In the genomic region with DNA sequence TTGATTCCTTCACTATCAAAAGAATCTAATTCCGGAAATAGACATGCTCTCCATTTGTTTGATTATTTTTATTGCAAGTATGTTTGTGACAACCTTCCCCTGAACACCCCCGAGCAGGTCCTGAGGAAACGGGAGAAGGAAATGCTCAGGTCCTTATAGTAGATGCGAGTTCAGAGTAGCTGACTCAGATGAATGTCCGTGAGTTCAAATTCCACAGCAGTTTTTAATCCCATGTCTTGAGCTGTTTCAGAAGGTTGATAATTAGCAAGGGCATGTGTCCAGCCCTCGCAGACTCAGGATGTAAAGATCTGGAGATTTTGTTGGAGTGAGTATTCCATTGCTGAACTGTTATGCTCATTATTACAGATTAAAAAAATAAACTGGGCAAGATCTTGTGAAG, we compare ENCODE assay signal across 8 cellular contexts.
DNase-seq lines count a peak whose midpoint lies in the region; ATAC-seq and TF ChIP-seq lines count a peak whose summit lies in the region.

No MANE protein-coding gene starts in this region.

- H4K20me1 ChIP-seq in SK-N-SH (ENCODE audit: insufficient read depth), result no peaks in the 10 kb centered on the region

- no peaks in the 10 kb centered on the region for H3K36me3 Mint-ChIP-seq in activated T-helper 2 cell treated with anti-CD3 and anti-CD28 coated beads, Interferon-gamma antibody, Interleukin-2, Interleukin-4, amounts not matched to agents 10 μg/mL and 5 μg/mL and 100 μg/mL, durations not matched to agents 14 hours and 24 hours and 36 hours (ENCODE audit: low read depth)

- H3K4me3 Mint-ChIP-seq in activated T-helper 2 cell treated with anti-CD3 and anti-CD28 coated beads, Interferon-gamma antibody, Interleukin-2, Interleukin-4, amounts not matched to agents 10 μg/mL and 5 μg/mL and 100 μg/mL, durations not matched to agents 14 hours and 24 hours and 36 hours (ENCODE audit: low read depth), result no peak overlapping the region

- H3K9me3 ChIP-seq in SK-N-SH, result no peaks in the 10 kb centered on the region

- H3K79me2 ChIP-seq in SK-N-SH (ENCODE audit: insufficient read depth), result no peaks in the 10 kb centered on the region

- H3K27ac ChIP-seq in SK-N-SH (ENCODE audit: low read depth in 2 of 2, low read length in 1 of 2), result peak overlapping the region; percentile 44 to 99

- TF ChIP-seq RAD21 in SK-N-SH (IDR thresholded peaks at IDR 0.05; ENCODE audit: low read length), result no peak

- WGBS in SK-N-SH (ENCODE audit: low lambda C conversion rate), result 3% methylated on average over 6 of the region's 6 CpGs

- H3K4me3 ChIP-seq in SK-N-SH (ENCODE audit: low read depth in 2 of 2, low read length in 1 of 2), result peak overlapping the region; percentile 21 to 35; a peak in 2 of 4 replicates
- H3K4me3 ChIP-seq in fibroblast of pulmonary artery (replicated peaks; ENCODE audit: low read depth, low read length), result no peak overlapping the region

- DNase-seq in ELR (ENCODE audit: low read depth) (peak; percentile 89), SK-N-SH (no peak), fibroblast of pulmonary artery (ENCODE audit: low read depth) (peak; percentile 52), renal cortical epithelial cell (ENCODE audit: low read depth) (peak; percentile 93), epidermal melanocyte (ENCODE audit: insufficient read length, low spot score) (no peak), anterior cingulate cortex (lab: John Stamatoyannopoulos, UW) (no peak)
- DNase-seq in activated T-helper 2 cell treated with anti-CD3 and anti-CD28 coated beads, Interferon-gamma antibody, Interleukin-2, Interleukin-4, amounts not matched to agents 10 μg/mL and 5 μg/mL and 100 μg/mL, durations not matched to agents 14 hours and 24 hours and 36 hours (ENCODE audit: low spot score), result no peak

- H3K27ac Mint-ChIP-seq in activated T-helper 2 cell treated with anti-CD3 and anti-CD28 coated beads, Interferon-gamma antibody, Interleukin-2, Interleukin-4, amounts not matched to agents 10 μg/mL and 5 μg/mL and 100 μg/mL, durations not matched to agents 14 hours and 24 hours and 36 hours, result no peak overlapping the region

- H3F3A ChIP-seq in SK-N-SH (replicated peaks; ENCODE audit: insufficient read depth), result peaks cover 42% of the 10 kb centered on the region

- POLR2A ChIA-PET in SK-N-SH (lab: Yijun Ruan, JAX), result no interaction called here

- H3K9ac ChIP-seq in SK-N-SH, result peak overlapping the region; percentile 73

- no peak for ATAC-seq in GM21737 (IDR thresholded peaks at IDR 0.05; ENCODE audit: unreplicated experiment)

- peak overlapping the region; percentile 65 for H3K4me2 ChIP-seq in SK-N-SH

- no peaks in the 10 kb centered on the region for H3K9me2 ChIP-seq in SK-N-SH

- H3K27me3 Mint-ChIP-seq in activated T-helper 2 cell treated with anti-CD3 and anti-CD28 coated beads, Interferon-gamma antibody, Interleukin-2, Interleukin-4, amounts not matched to agents 10 μg/mL and 5 μg/mL and 100 μg/mL, durations not matched to agents 14 hours and 24 hours and 36 hours (ENCODE audit: low read depth), result no peaks in the 10 kb centered on the region

- H3K4me1 Mint-ChIP-seq in activated T-helper 2 cell treated with anti-CD3 and anti-CD28 coated beads, Interferon-gamma antibody, Interleukin-2, Interleukin-4, amounts not matched to agents 10 μg/mL and 5 μg/mL and 100 μg/mL, durations not matched to agents 14 hours and 24 hours and 36 hours (ENCODE audit: low read depth), result peaks cover 49% of the 10 kb centered on the region

- no peaks in the 10 kb centered on the region for H3K27me3 ChIP-seq in SK-N-SH (ENCODE audit: insufficient read depth)

- no peak overlapping the region for H2AFZ ChIP-seq in SK-N-SH (ENCODE audit: low read depth)

- CTCF ChIA-PET in SK-N-SH (lab: Yijun Ruan, JAX), result interaction anchor here (0.9 to 2.7 kb wide), 3 partner anchors 15 to 323 kb away, joined by 3 to 20 read pairs (median 7); no protein-coding TSS in a partner anchor

- peak in 1 of 2 experiments; percentile 59; a peak in 1 of 4 replicates for TF ChIP-seq EP300 in SK-N-SH (IDR thresholded peaks at IDR 0.05; ENCODE audit: borderline replicate concordance in 1 of 2, low read depth in 1 of 2, low read length in 1 of 2)

- H3K9me3 Mint-ChIP-seq in activated T-helper 2 cell treated with anti-CD3 and anti-CD28 coated beads, Interferon-gamma antibody, Interleukin-2, Interleukin-4, amounts not matched to agents 10 μg/mL and 5 μg/mL and 100 μg/mL, durations not matched to agents 14 hours and 24 hours and 36 hours, result no peaks in the 10 kb centered on the region

- H3K36me3 ChIP-seq in SK-N-SH (replicated peaks in 1 of 2; ENCODE audit: control insufficient read depth in 1 of 2, insufficient read depth in 2 of 2, low read length in 1 of 2), result no peaks in the 10 kb centered on the region

- intact Hi-C loops in activated T-helper 2 cell treated with anti-CD3 and anti-CD28 coated beads, Interferon-gamma antibody, Interleukin-2, Interleukin-4, amounts not matched to agents 10 μg/mL and 5 μg/mL and 100 μg/mL, durations not matched to agents 14 hours and 24 hours and 36 hours (cut with micrococcal nuclease), result no loop called here

- H3K4me1 ChIP-seq in SK-N-SH (ENCODE audit: control insufficient read depth in 1 of 2, insufficient read depth in 2 of 2, low read depth in 1 of 2, low read length in 1 of 2), result peaks cover 31 to 36% of the 10 kb centered on the region in 2 experiments

- no peak for TF ChIP-seq CTCF in SK-N-SH (IDR thresholded peaks at IDR 0.05)
- TF ChIP-seq CTCF in fibroblast of pulmonary artery (IDR thresholded peaks at IDR 0.05; ENCODE audit: low read length, missing control alignments), result no peak

TF ChIP-seq in SK-N-SH, 30 proteins besides CTCF, POLR2A, EP300 and RAD21:
- TF ChIP-seq MEF2A (IDR thresholded peaks at IDR 0.05; ENCODE audit: borderline replicate concordance, low read depth) (no peak), JUND (IDR thresholded peaks at IDR 0.05) (peak; percentile 45), NFIC (IDR thresholded peaks at IDR 0.05; ENCODE audit: borderline replicate concordance) (peak; percentile 31; the same call in 1 of the 2 replicates), TCF12 (IDR thresholded peaks at IDR 0.05) (peak; percentile 68), MXI1 (IDR thresholded peaks at IDR 0.05; ENCODE audit: low read depth, low read length) (no peak), FOSL2 (IDR thresholded peaks at IDR 0.05; ENCODE audit: borderline replicate concordance, low read depth) (peak; percentile 46; the same call in 1 of the 2 replicates), CHD2 (IDR thresholded peaks at IDR 0.05; ENCODE audit: low read length, partially characterized antibody) (no peak), RXRA (IDR thresholded peaks at IDR 0.05; ENCODE audit: borderline replicate concordance, low read depth) (no peak; the same call in 1 of the 2 replicates)
- TF ChIP-seq, protein P1, sequence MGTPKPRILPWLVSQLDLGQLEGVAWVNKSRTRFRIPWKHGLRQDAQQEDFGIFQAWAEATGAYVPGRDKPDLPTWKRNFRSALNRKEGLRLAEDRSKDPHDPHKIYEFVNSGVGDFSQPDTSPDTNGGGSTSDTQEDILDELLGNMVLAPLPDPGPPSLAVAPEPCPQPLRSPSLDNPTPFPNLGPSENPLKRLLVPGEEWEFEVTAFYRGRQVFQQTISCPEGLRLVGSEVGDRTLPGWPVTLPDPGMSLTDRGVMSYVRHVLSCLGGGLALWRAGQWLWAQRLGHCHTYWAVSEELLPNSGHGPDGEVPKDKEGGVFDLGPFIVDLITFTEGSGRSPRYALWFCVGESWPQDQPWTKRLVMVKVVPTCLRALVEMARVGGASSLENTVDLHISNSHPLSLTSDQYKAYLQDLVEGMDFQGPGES (IDR thresholded peaks at IDR 0.05; ENCODE audit: low read depth, low read length), result no peak
- TF ChIP-seq, protein P2, sequence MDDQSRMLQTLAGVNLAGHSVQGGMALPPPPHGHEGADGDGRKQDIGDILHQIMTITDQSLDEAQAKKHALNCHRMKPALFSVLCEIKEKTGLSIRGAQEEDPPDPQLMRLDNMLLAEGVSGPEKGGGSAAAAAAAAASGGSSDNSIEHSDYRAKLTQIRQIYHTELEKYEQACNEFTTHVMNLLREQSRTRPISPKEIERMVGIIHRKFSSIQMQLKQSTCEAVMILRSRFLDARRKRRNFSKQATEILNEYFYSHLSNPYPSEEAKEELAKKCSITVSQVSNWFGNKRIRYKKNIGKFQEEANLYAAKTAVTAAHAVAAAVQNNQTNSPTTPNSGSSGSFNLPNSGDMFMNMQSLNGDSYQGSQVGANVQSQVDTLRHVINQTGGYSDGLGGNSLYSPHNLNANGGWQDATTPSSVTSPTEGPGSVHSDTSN (IDR thresholded peaks at IDR 0.05), result peak; percentile 64
- TF ChIP-seq, protein P3, sequence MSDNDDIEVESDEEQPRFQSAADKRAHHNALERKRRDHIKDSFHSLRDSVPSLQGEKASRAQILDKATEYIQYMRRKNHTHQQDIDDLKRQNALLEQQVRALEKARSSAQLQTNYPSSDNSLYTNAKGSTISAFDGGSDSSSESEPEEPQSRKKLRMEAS (IDR thresholded peaks at IDR 0.05; ENCODE audit: low read depth), result peak; percentile 39

Comparison
In these comparisons a context has a peak if more than half of its experiments do, and no peak if none do; other contexts are left out.
1. DNase-seq: peak in ELR (single experiment), fibroblast of pulmonary artery (single experiment) and renal cortical epithelial cell (single experiment); none in SK-N-SH (single experiment), activated T-helper 2 cell treated with anti-CD3 and anti-CD28 coated beads, Interferon-gamma antibody, Interleukin-2, Interleukin-4, amounts not matched to agents 10 μg/mL and 5 μg/mL and 100 μg/mL, durations not matched to agents 14 hours and 24 hours and 36 hours (single experiment), epidermal melanocyte (single experiment) and anterior cingulate cortex (0 of 58).